1 cellular context compared by ENCODE assay signal in genomic region chr12:46109343-46110219, GRCh38.
TF ChIP-seq lines count a peak whose summit lies in the region.

No MANE protein-coding gene starts in this region.

TF ChIP-seq in HepG2, 621 proteins besides CTCF, POLR2A, EP300 and RAD21:
- TF ChIP-seq ARID5B (CRISPR knock-in tag; IDR thresholded peaks at IDR 0.05), result no peak
- TF ChIP-seq JARID2 (CRISPR knock-in tag; IDR thresholded peaks at IDR 0.05; ENCODE audit: insufficient replicate concordance), result no peak
- no peak for TF ChIP-seq ZNF619 (CRISPR knock-in tag; IDR thresholded peaks at IDR 0.05)
- TF ChIP-seq ZNF564 (CRISPR knock-in tag; IDR thresholded peaks at IDR 0.05), result no peak
- TF ChIP-seq ZFP36 (IDR thresholded peaks at IDR 0.05; ENCODE audit: borderline replicate concordance, low read depth, low read length, partially characterized antibody), result no peak
- TF ChIP-seq ZSCAN30 (CRISPR knock-in tag; IDR thresholded peaks at IDR 0.05), result no peak
- no peak for TF ChIP-seq ZSCAN12 (CRISPR knock-in tag; IDR thresholded peaks at IDR 0.05)
- TF ChIP-seq ISL2 (CRISPR knock-in tag; IDR thresholded peaks at IDR 0.05), result no peak
- TF ChIP-seq KAT2B (IDR thresholded peaks at IDR 0.05; ENCODE audit: borderline replicate concordance, low read depth, low read length), result no peak
- no peak for TF ChIP-seq ARNTL (CRISPR knock-in tag; IDR thresholded peaks at IDR 0.05)
- TF ChIP-seq ZBTB10 (CRISPR knock-in tag; IDR thresholded peaks at IDR 0.05; ENCODE audit: borderline replicate concordance), result no peak
